In genomic region chr22:30326704-30327362, GRCh38 we compare ENCODE assay signal across 8 cellular contexts. TPM values are rescaled to one million over a fixed set of nuclear protein-coding genes. Genes with fewer than 3 reads are reported as not detected.
DNase-seq lines count a peak whose midpoint lies in the region; ATAC-seq and TF ChIP-seq lines count a peak whose summit lies in the region.

TSS of gene TBC1D10A (minus strand) at chr22:30326941. CDS start at chr22:30326881, 60 bp downstream.

- H3K79me1 ChIP-seq in mesendoderm (ENCODE audit: low read length) = no peaks in the 10 kb centered on the region

- H3K4me1 ChIP-seq in endodermal cell (ENCODE audit: control insufficient read depth, insufficient read depth, low read length) (peaks cover 7% of the 10 kb centered on the region), mesendoderm (ENCODE audit: control insufficient read depth, low read depth, low read length) (no peaks in the 10 kb centered on the region)

- H3K36me3 Mint-ChIP-seq in endodermal cell (ENCODE audit: low read depth) = peaks cover 14% of the 10 kb centered on the region

- no peaks in the 10 kb centered on the region for H3K79me2 ChIP-seq in mesendoderm (ENCODE audit: control insufficient read depth, insufficient read depth, low read length)

- H4K8ac ChIP-seq in mesendoderm (ENCODE audit: low read depth, low read length) = no peak within 1 kb of the TSS

- peak; percentile 89 for ATAC-seq in GM21381 (IDR thresholded peaks at IDR 0.05; ENCODE audit: unreplicated experiment)

- no peak within 1 kb of the TSS for H4K5ac ChIP-seq in mesendoderm (ENCODE audit: low read length)

- no peaks in the 10 kb centered on the region for H3K9me3 ChIP-seq in endodermal cell (ENCODE audit: control insufficient read depth, low read length)

- H2BK15ac ChIP-seq in mesendoderm (replicated peaks; ENCODE audit: low read depth) = no peak within 1 kb of the TSS

- no peaks in the 10 kb centered on the region for H3K9me3 Mint-ChIP-seq in endodermal cell

- H3K4me3 ChIP-seq in endodermal cell (ENCODE audit: low read length) (peak within 1 kb of the TSS; percentile 81), mesendoderm (ENCODE audit: low read length) (peak within 1 kb of the TSS; percentile 80)

- peak within 1 kb of the TSS; percentile 71 for H3K18ac ChIP-seq in mesendoderm (ENCODE audit: low read length)

- no peak within 1 kb of the TSS for H2AK5ac ChIP-seq in mesendoderm (ENCODE audit: low read length)

- H3K27me3 ChIP-seq in endodermal cell (ENCODE audit: control insufficient read depth, insufficient read depth, low read length, poor library complexity, severe bottlenecking) (no peaks in the 10 kb centered on the region), mesendoderm (ENCODE audit: insufficient read depth, low read length, poor library complexity) (no peaks in the 10 kb centered on the region)

- H3K27ac ChIP-seq in endodermal cell (ENCODE audit: low read depth, low read length) (no peak within 1 kb of the TSS), mesendoderm (ENCODE audit: low read depth, low read length) (peak within 1 kb of the TSS; percentile 31)

- H3K9ac ChIP-seq in endodermal cell (ENCODE audit: extremely low read depth, low read length, poor library complexity, severe bottlenecking) = peak within 1 kb of the TSS; percentile 66
- H3K9ac ChIP-seq in mesendoderm (ENCODE audit: low read length) = peak within 1 kb of the TSS; percentile 88

- H3K4me1 Mint-ChIP-seq in endodermal cell = peaks cover 26% of the 10 kb centered on the region

- peak within 1 kb of the TSS; percentile 90 for H3K56ac ChIP-seq in mesendoderm (ENCODE audit: low read length)

- H2BK5ac ChIP-seq in mesendoderm (ENCODE audit: low read length) = no peak within 1 kb of the TSS

- 1 to 2% methylated on average over 23 to 64 of the region's 69 CpGs for WGBS in endodermal cell (ENCODE audit: insufficient coverage in 1 of 2, insufficient read length in 1 of 2), 2 experiments
- WGBS in mesendoderm (ENCODE audit: extremely low coverage, insufficient coverage, low lambda C conversion rate) = no CpG with 5 or more reads among the region's 69 CpGs

- no peak for TF ChIP-seq CTCF in endodermal cell (conservative IDR thresholded peaks at IDR 0.05)

- peak within 1 kb of the TSS; percentile 66 for H3K4me3 Mint-ChIP-seq in endodermal cell

- H3K23ac ChIP-seq in mesendoderm (ENCODE audit: low read length) = no peak within 1 kb of the TSS

- DNase-seq in COR-L47 (lab: John Stamatoyannopoulos, UW) (peak; percentile 93), HUDEP-2 (lab: John Stamatoyannopoulos, UW; ENCODE audit: unreplicated experiment in 76 of 76) (peak in 72 of 76 experiments; percentile 37 to 92 (median 80)), NOMO-1 treated with DMSO at 0.1 percent for 48 hours (lab: John Stamatoyannopoulos, UW; ENCODE audit: unreplicated experiment) (peak; percentile 87), endodermal cell (peak; percentile 98), mesendoderm (peak; percentile 97)
- DNase-seq in activated CD8-positive, alpha-beta memory T cell treated with anti-CD3 and anti-CD28 coated beads, Interleukin-2, amount 50 U/mL, for 1 hour (ENCODE audit: extremely low read depth) = peak; percentile 89
- DNase-seq in stimulated activated CD8-positive, alpha-beta memory T cell treated with anti-CD3 and anti-CD28 coated beads, Interleukin-12 subunit alpha, Interleukin-12 subunit beta, amount 100 ng/mL, for 4 hours (ENCODE audit: low read depth) = peak; percentile 92

- peak within 1 kb of the TSS; percentile 77 for H3K4me2 ChIP-seq in mesendoderm (ENCODE audit: low read length)

- H3K27me3 Mint-ChIP-seq in endodermal cell (ENCODE audit: insufficient read depth) = no peaks in the 10 kb centered on the region

- H3K36me3 ChIP-seq in endodermal cell (ENCODE audit: control insufficient read depth, insufficient read depth, low read length) (peaks cover 10% of the 10 kb centered on the region), mesendoderm (ENCODE audit: control insufficient read depth, insufficient read depth, low read length) (no peaks in the 10 kb centered on the region)

- peak within 1 kb of the TSS; percentile 88 for H3K27ac Mint-ChIP-seq in endodermal cell

- H3K4ac ChIP-seq in mesendoderm (ENCODE audit: low read depth, low read length) = peak within 1 kb of the TSS; percentile 38

- no peak within 1 kb of the TSS for H2BK120ac ChIP-seq in mesendoderm (ENCODE audit: low read depth, low read length)

RNA-seq across cellular contexts. Expression of gene TBC1D10A, which starts in this region (rescaled TPM):
- 10 to 100 TPM; 12.1 to 13.7 TPM for total RNA-seq in endodermal cell
- 7.3 TPM for polyA plus RNA-seq in endodermal cell (2013, experiment 1 of 2)
- 6.9 TPM for polyA plus RNA-seq in endodermal cell (2013, experiment 2 of 2)
- 2.7 TPM for polyA plus RNA-seq in mesendoderm (2013, experiment 1 of 2)
- 2.6 TPM for polyA plus RNA-seq in mesendoderm (2013, experiment 2 of 2)
